11 cellular contexts compared by ENCODE assay signal in the genomic region with DNA sequence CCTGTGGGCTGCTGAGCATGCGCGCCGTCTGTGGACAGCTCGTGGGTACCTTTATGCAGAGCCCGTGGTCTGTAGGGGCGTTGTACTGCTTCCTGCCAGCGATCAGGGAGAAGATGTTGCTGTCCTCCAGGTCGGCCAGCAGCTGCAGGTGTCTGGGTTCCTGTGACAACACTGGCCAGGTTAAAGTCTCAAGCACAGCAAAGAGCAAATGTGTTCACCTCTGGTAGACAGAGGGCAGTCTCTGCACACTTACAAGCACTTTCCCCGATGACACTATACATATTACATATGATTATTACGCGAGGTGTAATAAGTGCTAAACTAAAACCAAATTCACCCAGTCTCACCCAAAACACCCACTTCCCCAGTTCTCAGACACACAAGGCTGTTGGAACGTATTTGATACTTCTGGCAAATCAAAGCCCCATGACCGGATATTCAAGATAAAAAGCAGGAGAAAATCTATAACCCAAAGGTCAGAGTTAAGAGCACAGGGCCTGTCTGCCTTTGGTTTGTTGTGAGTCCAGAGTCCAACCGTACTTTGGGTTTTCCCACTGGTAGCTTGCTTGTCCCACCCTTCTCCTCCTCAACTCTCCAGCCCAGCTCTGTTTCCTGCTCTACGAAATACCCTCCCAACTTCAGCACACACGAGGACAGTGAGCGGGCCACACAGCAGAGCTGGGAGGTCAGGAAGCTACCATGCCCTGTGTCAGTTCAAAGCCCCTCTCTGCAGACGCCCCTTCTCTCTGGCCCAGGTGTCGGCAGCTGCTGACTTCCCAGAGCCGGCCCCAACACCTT. TPM values are rescaled to one million over a fixed set of nuclear protein-coding genes. Genes with fewer than 3 reads are reported as not detected.
DNase-seq lines count a peak whose midpoint lies in the region; TF ChIP-seq lines count a peak whose summit lies in the region.
"Had no signal": no experiment of that assay in that cellular context is flagged by ENCODE, and none has a peak within 500 bp of the region (broad histone marks: within the 10 kb centered on the region; RNA-seq: fewer than 3 reads in every experiment).

No MANE protein-coding gene starts in this region.

- no peak overlapping the region for H4K91ac ChIP-seq in H9 (ENCODE audit: insufficient read length, low read depth, low read length)

- no peak overlapping the region for H4K5ac ChIP-seq in H9 (ENCODE audit: insufficient read length, low read depth, low read length)

- H3K4me3 Mint-ChIP-seq in CD14-positive monocyte (no peak overlapping the region), H9 (no peak overlapping the region)
- H3K4me3 Mint-ChIP-seq in activated T-helper 1 cell treated with anti-CD3 and anti-CD28 coated beads, Interleukin-12 subunit alpha, Interleukin-12 subunit beta, Interleukin-2, Interleukin-4 antibody, amounts not matched to agents 30 ng/mL and 10 ng/mL and 1 ng/mL, durations not matched to agents 14 hours and 24 hours and 36 hours: no peak overlapping the region

- intact Hi-C loops in CD14-positive monocyte (cut with micrococcal nuclease) (no loop called here), sigmoid colon (cut with DNase I) (loop anchor here (5.0 to 10.0 kb wide), 4 partner anchors 42 to 450 kb away; no protein-coding TSS in a partner anchor)
- intact Hi-C loops in activated T-helper 1 cell treated with anti-CD3 and anti-CD28 coated beads, Interleukin-12 subunit alpha, Interleukin-12 subunit beta, Interleukin-2, Interleukin-4 antibody, amounts not matched to agents 30 ng/mL and 10 ng/mL and 1 ng/mL, durations not matched to agents 14 hours and 24 hours and 36 hours (cut with micrococcal nuclease): loop anchor here (1.0 to 10.0 kb wide), 2 partner anchors 64 to 550 kb away; no protein-coding TSS in a partner anchor

- no peak overlapping the region for H2BK15ac ChIP-seq in H9 (ENCODE audit: low read depth, low read length)

- no peak overlapping the region for H3T11ph ChIP-seq in H9 (ENCODE audit: low read length)

- no peaks in the 10 kb centered on the region for H3K9me2 ChIP-seq in Loucy (replicated peaks; ENCODE audit: low read depth, low read length)

- H3K79me2 ChIP-seq in Loucy (ENCODE audit: insufficient read depth, low read length) (no peaks in the 10 kb centered on the region), H9 (ENCODE audit: insufficient read depth, low read length) (no peaks in the 10 kb centered on the region)
- H3K79me2 ChIP-seq: parathyroid adenoma had no signal

- no peak overlapping the region for H3K56ac ChIP-seq in H9 (ENCODE audit: insufficient read length, low read depth, low read length)

- H2BK12ac ChIP-seq in H9 (ENCODE audit: insufficient read length, low read depth, low read length): no peak overlapping the region

- H3K4me1 ChIP-seq in Loucy (ENCODE audit: insufficient read depth, low read length, poor library complexity, severe bottlenecking): peaks cover 21% of the 10 kb centered on the region
- H3K4me1 ChIP-seq in sigmoid colon: peaks cover 0 to 29% (median 21%) of the 10 kb centered on the region in 4 donors
- no peaks in the 10 kb centered on the region for H3K4me1 ChIP-seq in H9 (ENCODE audit: insufficient read depth, low read length)

- 35 to 63% methylated on average over 20 of the region's 20 CpGs for whole genome bisulfite sequencing in sigmoid colon, 2 donors
- WGBS in H9 (ENCODE audit: extremely low coverage, insufficient read length, low lambda C conversion rate): no CpG with 5 or more reads among the region's 20 CpGs

- H3K9ac ChIP-seq in Loucy (ENCODE audit: low read depth, low read length, poor library complexity, severe bottlenecking) (no peak overlapping the region), H9 (ENCODE audit: extremely low read depth, insufficient read length, low read length) (no peak overlapping the region)
- H3K9ac ChIP-seq: parathyroid adenoma had no signal

- H3K4ac ChIP-seq in H9 (ENCODE audit: low read depth, low read length): no peak overlapping the region

- no peak for TF ChIP-seq POLR2A in sigmoid colon (IDR thresholded peaks at IDR 0.05)

- no peaks in the 10 kb centered on the region for H3F3A ChIP-seq in Loucy (ENCODE audit: low read depth)

- peak; percentile 61 for TF ChIP-seq CTCF in Loucy (conservative IDR thresholded peaks at IDR 0.05; ENCODE audit: low read length)
- TF ChIP-seq CTCF in CD14-positive monocyte (IDR thresholded peaks at IDR 0.05): no peak
- TF ChIP-seq CTCF in sigmoid colon (IDR thresholded peaks at IDR 0.05): peak in 1 of 4 experiments; percentile 23
- TF ChIP-seq CTCF in H9 (conservative IDR thresholded peaks at IDR 0.05): no peak

- H4K8ac ChIP-seq in H9 (replicated peaks; ENCODE audit: insufficient read length, low read depth, low read length): no peak overlapping the region

- H3K4me1 Mint-ChIP-seq in CD14-positive monocyte (peaks cover 24% of the 10 kb centered on the region), H9 (no peaks in the 10 kb centered on the region)
- H3K4me1 Mint-ChIP-seq in activated T-helper 1 cell treated with anti-CD3 and anti-CD28 coated beads, Interleukin-12 subunit alpha, Interleukin-12 subunit beta, Interleukin-2, Interleukin-4 antibody, amounts not matched to agents 30 ng/mL and 10 ng/mL and 1 ng/mL, durations not matched to agents 14 hours and 24 hours and 36 hours (ENCODE audit: low read depth): peaks cover 17% of the 10 kb centered on the region

- no peaks in the 10 kb centered on the region for H3K9me3 Mint-ChIP-seq in CD14-positive monocyte
- H3K9me3 Mint-ChIP-seq in H9: no peaks in the 10 kb centered on the region
- H3K9me3 Mint-ChIP-seq in activated T-helper 1 cell treated with anti-CD3 and anti-CD28 coated beads, Interleukin-12 subunit alpha, Interleukin-12 subunit beta, Interleukin-2, Interleukin-4 antibody, amounts not matched to agents 30 ng/mL and 10 ng/mL and 1 ng/mL, durations not matched to agents 14 hours and 24 hours and 36 hours: no peaks in the 10 kb centered on the region

- no peak overlapping the region for H2AK5ac ChIP-seq in H9 (ENCODE audit: insufficient read length, low read length)

- H2AFZ ChIP-seq in Loucy (ENCODE audit: low read length) (no peak overlapping the region), H9 (ENCODE audit: low read length) (no peak overlapping the region)
- H2AFZ ChIP-seq: parathyroid adenoma had no signal

- H3K18ac ChIP-seq in H9 (ENCODE audit: insufficient read length, low read depth, low read length): no peak overlapping the region

- no peak overlapping the region for H2BK120ac ChIP-seq in H9 (ENCODE audit: low read depth, low read length, poor library complexity, severe bottlenecking)

- peaks cover 2 to 3% (median 2%) of the 10 kb centered on the region in 3 donors for H3K27me3 Mint-ChIP-seq in CD14-positive monocyte (ENCODE audit: low read depth in 3 of 3)
- H3K27me3 Mint-ChIP-seq in H9 (ENCODE audit: low read depth): no peaks in the 10 kb centered on the region
- H3K27me3 Mint-ChIP-seq in activated T-helper 1 cell treated with anti-CD3 and anti-CD28 coated beads, Interleukin-12 subunit alpha, Interleukin-12 subunit beta, Interleukin-2, Interleukin-4 antibody, amounts not matched to agents 30 ng/mL and 10 ng/mL and 1 ng/mL, durations not matched to agents 14 hours and 24 hours and 36 hours (ENCODE audit: insufficient read depth): peaks cover 27% of the 10 kb centered on the region

- H3K23me2 ChIP-seq in H9 (ENCODE audit: insufficient read length, low read depth, low read length, poor library complexity, severe bottlenecking): no peaks in the 10 kb centered on the region

- no peak overlapping the region for H2BK5ac ChIP-seq in H9 (ENCODE audit: insufficient read length, low read length)

- H3K4me3 ChIP-seq in Loucy (ENCODE audit: low read length, poor library complexity, severe bottlenecking) (no peak overlapping the region), sigmoid colon (no peak overlapping the region)

- peak; percentile 29 for DNase-seq in DMS153 treated with DMSO at 0.1 percent for 48 hours (lab: John Stamatoyannopoulos, UW; ENCODE audit: unreplicated experiment)
- peak; percentile 27 for DNase-seq in cerebellum (ENCODE audit: low spot score)
- peak; percentile 75 for DNase-seq in mucosa of gallbladder (ENCODE audit: low spot score)
- DNase-seq in CD14-positive monocyte (ENCODE audit: low spot score): no peak
- no peak for DNase-seq in sigmoid colon
- no peak for DNase-seq in H9
- DNase-seq in activated T-helper 1 cell treated with anti-CD3 and anti-CD28 coated beads, Interleukin-12 subunit alpha, Interleukin-12 subunit beta, Interleukin-2, Interleukin-4 antibody, amounts not matched to agents 30 ng/mL and 10 ng/mL and 1 ng/mL, durations not matched to agents 14 hours and 24 hours and 36 hours (ENCODE audit: low spot score): no peak
- DNase-seq: NCI-H526 treated with DMSO at 0.1 percent for 48 hours; stimulated activated naive CD4-positive, alpha-beta T cell treated with Interleukin-2 at 50 U/mL for 16 hours had no signal

- H3K27me3 ChIP-seq in Loucy (ENCODE audit: insufficient read depth, low read length, poor library complexity, severe bottlenecking): no peaks in the 10 kb centered on the region
- no peaks in the 10 kb centered on the region for H3K27me3 ChIP-seq in sigmoid colon
- no peaks in the 10 kb centered on the region for H3K27me3 ChIP-seq in H9 (ENCODE audit: insufficient read depth, low read length)

- H3K4me2 ChIP-seq in Loucy (ENCODE audit: low read depth, low read length, poor library complexity, severe bottlenecking) (no peak overlapping the region), H9 (ENCODE audit: insufficient read depth, insufficient read length, low read length) (no peak overlapping the region)

- TF ChIP-seq EP300 in sigmoid colon (IDR thresholded peaks at IDR 0.05): no peak

- peak overlapping the region in 1 of 7 donors; percentile 0 for H3K27ac Mint-ChIP-seq in CD14-positive monocyte
- peak overlapping the region in 1 of 3 experiments; percentile 84; a peak in 2 of 7 replicates for H3K27ac Mint-ChIP-seq in H9
- no peak overlapping the region for H3K27ac Mint-ChIP-seq in activated T-helper 1 cell treated with anti-CD3 and anti-CD28 coated beads, Interleukin-12 subunit alpha, Interleukin-12 subunit beta, Interleukin-2, Interleukin-4 antibody, amounts not matched to agents 30 ng/mL and 10 ng/mL and 1 ng/mL, durations not matched to agents 14 hours and 24 hours and 36 hours

- H3K23ac ChIP-seq in H9 (ENCODE audit: insufficient read length, low read depth, low read length): no peak overlapping the region

- H3K79me1 ChIP-seq in H9 (ENCODE audit: insufficient read depth, low read depth, low read length, poor library complexity, severe bottlenecking): no peaks in the 10 kb centered on the region

- no peaks in the 10 kb centered on the region for H3K9me3 ChIP-seq in Loucy (ENCODE audit: insufficient read depth, low read depth, low read length)
- no peaks in the 10 kb centered on the region for H3K9me3 ChIP-seq in sigmoid colon
- no peaks in the 10 kb centered on the region for H3K9me3 ChIP-seq in H9 (ENCODE audit: control insufficient read depth, low read depth, low read length)

- H3K14ac ChIP-seq in H9 (ENCODE audit: insufficient read depth, low read length): no peak overlapping the region

- H4K20me1 ChIP-seq in Loucy (ENCODE audit: insufficient read depth, low read length, poor library complexity, severe bottlenecking) (no peaks in the 10 kb centered on the region), H9 (ENCODE audit: control insufficient read depth, insufficient read depth, insufficient read length) (no peaks in the 10 kb centered on the region)

- H3K27ac ChIP-seq in sigmoid colon (no peak overlapping the region), H9 (ENCODE audit: insufficient read length, low read depth, low read length) (no peak overlapping the region)
- H3K27ac ChIP-seq: parathyroid adenoma had no signal

- peaks cover 8 to 13% of the 10 kb centered on the region in 2 donors for H3K36me3 Mint-ChIP-seq in CD14-positive monocyte
- H3K36me3 Mint-ChIP-seq in H9 (ENCODE audit: insufficient read depth in 1 of 3, low read depth in 3 of 3): peaks cover 33 to 83% (median 41%) of the 10 kb centered on the region in 3 experiments; a peak in 6 of 7 replicates
- H3K36me3 Mint-ChIP-seq in activated T-helper 1 cell treated with anti-CD3 and anti-CD28 coated beads, Interleukin-12 subunit alpha, Interleukin-12 subunit beta, Interleukin-2, Interleukin-4 antibody, amounts not matched to agents 30 ng/mL and 10 ng/mL and 1 ng/mL, durations not matched to agents 14 hours and 24 hours and 36 hours (ENCODE audit: low read depth): no peaks in the 10 kb centered on the region

- no peak overlapping the region for H2BK20ac ChIP-seq in H9 (ENCODE audit: low read depth, low read length, poor library complexity, severe bottlenecking)

- no peaks in the 10 kb centered on the region for H3K36me3 ChIP-seq in Loucy (ENCODE audit: insufficient read depth, low read length)
- H3K36me3 ChIP-seq in sigmoid colon: peaks cover 0 to 75% (median 13%) of the 10 kb centered on the region in 4 donors

RNA-seq across cellular contexts. Expression of gene DDC, which starts 49.7 kb away (rescaled TPM):
- total RNA-seq in cerebellum (1.2 TPM), mucosa of gallbladder (1.7 TPM), sigmoid colon (under 1 TPM in 1 of 4 donors, not detected in 3; 0.36 TPM), H9 (2021) (not detected in 2 replicates)
- polyA plus RNA-seq in CD14-positive monocyte (not detected), sigmoid colon (10 to 100 TPM; 42.7 to 77.2 (median 57.1) TPM)
- total RNA-seq in activated T-helper 1 cell treated with anti-CD3 and anti-CD28 coated beads, Interleukin-12 subunit alpha, Interleukin-12 subunit beta, Interleukin-2, Interleukin-4 antibody, amounts not matched to agents 30 ng/mL and 10 ng/mL and 1 ng/mL, durations not matched to agents 14 hours and 24 hours and 36 hours: not detected in 2 replicates

Comparison
In these comparisons a context has a peak if more than half of its experiments do, and no peak if none do; other contexts are left out.
1. DNase-seq: peak in DMS153 treated with DMSO at 0.1 percent for 48 hours (single experiment), cerebellum (single experiment) and mucosa of gallbladder (single experiment); none in CD14-positive monocyte (single experiment), sigmoid colon (single experiment), H9 (single experiment) and activated T-helper 1 cell treated with anti-CD3 and anti-CD28 coated beads, Interleukin-12 subunit alpha, Interleukin-12 subunit beta, Interleukin-2, Interleukin-4 antibody, amounts not matched to agents 30 ng/mL and 10 ng/mL and 1 ng/mL, durations not matched to agents 14 hours and 24 hours and 36 hours (single experiment).
2. intact Hi-C loops: an anchor here in sigmoid colon (5.0 to 10.0 kb wide) and activated T-helper 1 cell treated with anti-CD3 and anti-CD28 coated beads, Interleukin-12 subunit alpha, Interleukin-12 subunit beta, Interleukin-2, Interleukin-4 antibody, amounts not matched to agents 30 ng/mL and 10 ng/mL and 1 ng/mL, durations not matched to agents 14 hours and 24 hours and 36 hours (1.0 to 10.0 kb wide); none called in CD14-positive monocyte.